ENCODE assay signal across 1 cellular context in genomic region chr21:37220981-37221664, GRCh38.
TF ChIP-seq lines count a peak whose summit lies in the region.

No MANE protein-coding gene starts in this region.

TF ChIP-seq in K562, 482 proteins besides CTCF, POLR2A, EP300 and RAD21 (continued from another document and continues in another):
- peak; percentile 80 for TF ChIP-seq EP400 (IDR thresholded peaks at IDR 0.05)
- no peak for TF ChIP-seq ZBTB7A (IDR thresholded peaks at IDR 0.05; ENCODE audit: borderline replicate concordance, control insufficient read depth, low read depth, low read length)
- TF ChIP-seq SAFB2 (IDR thresholded peaks at IDR 0.05; ENCODE audit: borderline replicate concordance, low read depth, low read length, severe bottlenecking): no peak
- TF ChIP-seq POLR3G (IDR thresholded peaks at IDR 0.05; ENCODE audit: extremely low read depth, insufficient read length, insufficient replicate concordance): no peak
- TF ChIP-seq FOXA3 (CRISPR knock-in tag; conservative IDR thresholded peaks at IDR 0.05 in 1 of 2, IDR thresholded peaks at IDR 0.05 in 1 of 2): no peak
- peak; percentile 56; the same call in 1 of the 2 replicates for TF ChIP-seq PHF8 (IDR thresholded peaks at IDR 0.05; ENCODE audit: borderline replicate concordance, low read length)
- TF ChIP-seq XRCC4 (IDR thresholded peaks at IDR 0.05; ENCODE audit: extremely low read depth, insufficient read depth, insufficient read length): no peak
- TF ChIP-seq REST (CRISPR knock-in tag; IDR thresholded peaks at IDR 0.05; ENCODE audit: low read depth): 0 out of 2 replicates have a peak, but pooled peaks have one; percentile 14
- peak; percentile 88 for TF ChIP-seq KLF13 (tag; IDR thresholded peaks at IDR 0.05; ENCODE audit: borderline replicate concordance, low read depth)
- no peak for TF ChIP-seq CLOCK (CRISPR knock-in tag; IDR thresholded peaks at IDR 0.05; ENCODE audit: borderline replicate concordance)
- TF ChIP-seq ZFP91 (CRISPR knock-in tag; IDR thresholded peaks at IDR 0.05): no peak
- peak; percentile 55; the same call in 1 of the 2 replicates for TF ChIP-seq ZFX (CRISPR knock-in tag; IDR thresholded peaks at IDR 0.05)
- peak; percentile 9 to 82 (median 28); a peak in 3 of 6 replicates for TF ChIP-seq ZBTB11 (CRISPR knock-in tag; IDR thresholded peaks at IDR 0.05)
- peak; percentile 44; the same call in 1 of the 2 replicates for TF ChIP-seq ETS1 (conservative IDR thresholded peaks at IDR 0.05; ENCODE audit: control insufficient read depth, low read depth, low read length)
- TF ChIP-seq PHB (CRISPR knock-in tag; IDR thresholded peaks at IDR 0.05): no peak
- TF ChIP-seq ZNF197 (CRISPR knock-in tag; IDR thresholded peaks at IDR 0.05; ENCODE audit: low read depth): no peak
- peak; percentile 70 for TF ChIP-seq SUPT5H (IDR thresholded peaks at IDR 0.05)
- TF ChIP-seq JUN (IDR thresholded peaks at IDR 0.05; ENCODE audit: borderline replicate concordance, low read depth, low read length): peak; percentile 39; the same call in 1 of the 2 replicates
- no peak for TF ChIP-seq JUN (CRISPR knock-in tag; IDR thresholded peaks at IDR 0.05; ENCODE audit: borderline replicate concordance)
- no peak for TF ChIP-seq CREB5 (CRISPR knock-in tag; IDR thresholded peaks at IDR 0.05)
- TF ChIP-seq CBX2 (IDR thresholded peaks at IDR 0.05; ENCODE audit: insufficient read depth, low read length, poor library complexity, severe bottlenecking): no peak
- peak; percentile 87 for TF ChIP-seq ZBTB40 (IDR thresholded peaks at IDR 0.05)
- no peak; the same call in 1 of the 2 replicates for TF ChIP-seq ZBTB40 (CRISPR knock-in tag; IDR thresholded peaks at IDR 0.05)
- TF ChIP-seq KLF6 (CRISPR knock-in tag; IDR thresholded peaks at IDR 0.05; ENCODE audit: borderline replicate concordance): no peak
- no peak for TF ChIP-seq ZNF436 (CRISPR knock-in tag; IDR thresholded peaks at IDR 0.05)
- no peak for TF ChIP-seq XRCC3 (IDR thresholded peaks at IDR 0.05)
- TF ChIP-seq ZNF696 (CRISPR knock-in tag; conservative IDR thresholded peaks at IDR 0.05): no peak
- TF ChIP-seq ILF3 (IDR thresholded peaks at IDR 0.05; ENCODE audit: borderline replicate concordance): no peak
